In the genomic region with DNA sequence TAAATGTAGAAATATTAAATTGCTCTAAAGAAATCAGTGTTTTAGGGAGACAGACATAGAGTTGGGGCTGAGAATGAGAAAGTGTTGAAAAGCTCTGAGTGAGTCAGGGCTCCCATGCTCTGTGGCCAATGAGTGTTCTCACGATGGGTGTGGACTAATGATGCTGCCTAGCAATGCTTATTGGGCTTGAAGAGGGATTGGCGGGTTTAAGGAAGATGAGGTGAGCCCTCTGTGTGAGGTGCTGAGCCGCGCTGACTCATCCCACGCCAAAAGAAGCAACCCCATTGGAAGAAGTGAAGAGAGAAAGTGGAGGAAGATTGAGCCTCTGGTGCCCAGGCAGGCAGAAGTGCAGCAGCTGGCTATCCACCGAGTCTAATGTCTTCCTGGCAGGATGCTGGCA, we compare ENCODE assay signal across 28 cellular contexts.
DNase-seq lines count a peak whose midpoint lies in the region; ATAC-seq and TF ChIP-seq lines count a peak whose summit lies in the region.
"Had no signal": no experiment of that assay in that cellular context is flagged by ENCODE, and none has a peak within 500 bp of the region (broad histone marks: within the 10 kb centered on the region; RNA-seq: fewer than 3 reads in every experiment).

No MANE protein-coding gene starts in this region.

- peaks cover 36% of the 10 kb centered on the region for H3K4me1 ChIP-seq in Caco-2
- H3K4me1 ChIP-seq in mesendoderm (ENCODE audit: control insufficient read depth, low read depth, low read length) = peaks cover 1% of the 10 kb centered on the region
- H3K4me1 ChIP-seq: colonic mucosa, gastrocnemius medialis, HAP-1, vagina had no signal

- DNase-seq in Caco-2 = no peak
- peak; percentile 8 for DNase-seq in LHCN-M2 (ENCODE audit: low read depth)
- peak; percentile 22 for DNase-seq in mesendoderm
- no peak for DNase-seq in NOMO-1 treated with dmso at 0.1 percent for 144 hours (lab: John Stamatoyannopoulos, UW; ENCODE audit: unreplicated experiment)
- DNase-seq in natural killer cell treated with Interleukin-12 subunit alpha and Interleukin-12 subunit beta and Interleukin-15 and Interleukin-18, amount 100 ng/mL, for 72 hours (ENCODE audit: low spot score) = no peak
- no peak for DNase-seq in T1000 (lab: John Stamatoyannopoulos, UW)
- DNase-seq in NCI-H82 (lab: John Stamatoyannopoulos, UW) = no peak
- DNase-seq: activated naive CD4-positive, alpha-beta T cell treated with anti-CD3 and anti-CD28 coated beads, Interleukin-2, amount 50 U/mL, for 16 hours; activated T-cell treated with anti-CD3 and anti-CD28 coated beads, Interleukin-2, amount 50 U/mL, for 72 hours; amniotic stem cell; BE2C; CD8-positive, alpha-beta memory T cell; colonic mucosa; effector memory CD4-positive, alpha-beta T cell; gastrocnemius medialis; immature natural killer cell; left colon; NCI-H510A treated with DMSO at 0.1 percent for 48 hours; NK-92 treated with Interleukin-12 subunit alpha and Interleukin-12 subunit beta, amount 100 ng/mL, for 24 hours; nucleus accumbens; PC-9; SIG-M5 had no signal

- BruUV-seq in Caco-2 (replicated peaks; lab: Mats Ljungman, UMichigan) = no TSS peak

- H4K5ac ChIP-seq in mesendoderm (ENCODE audit: low read length) = no peak overlapping the region

- no peak overlapping the region for H4K8ac ChIP-seq in mesendoderm (ENCODE audit: low read depth, low read length)

- H3K36me3 ChIP-seq in Caco-2 (ENCODE audit: control insufficient read depth, insufficient read depth, low read length) = no peaks in the 10 kb centered on the region
- no peaks in the 10 kb centered on the region for H3K36me3 ChIP-seq in mesendoderm (ENCODE audit: control insufficient read depth, insufficient read depth, low read length)
- H3K36me3 ChIP-seq: BE2C, colonic mucosa, gastrocnemius medialis, HAP-1, vagina had no signal

- H3K4me3 ChIP-seq in Caco-2 (ENCODE audit: low read depth, low read length) = no peak overlapping the region
- no peak overlapping the region for H3K4me3 ChIP-seq in mesendoderm (ENCODE audit: low read length)
- H3K4me3 ChIP-seq: colonic mucosa, gastrocnemius medialis, HAP-1, hepatocyte, PC-9, vagina had no signal

- H3K79me2 ChIP-seq in mesendoderm (ENCODE audit: control insufficient read depth, insufficient read depth, low read length) = no peaks in the 10 kb centered on the region
- H3K79me2 ChIP-seq: hepatocyte had no signal

- H3K4me2 ChIP-seq in mesendoderm (ENCODE audit: low read length) = no peak overlapping the region
- H3K4me2 ChIP-seq: hepatocyte, KMS-11, PC-9 had no signal

- no peak overlapping the region for H3K23ac ChIP-seq in mesendoderm (ENCODE audit: low read length)

- no peaks in the 10 kb centered on the region for H3K27me3 ChIP-seq in Caco-2 (replicated peaks; ENCODE audit: control insufficient read depth, insufficient read depth, low read length)
- no peaks in the 10 kb centered on the region for H3K27me3 ChIP-seq in mesendoderm (ENCODE audit: insufficient read depth, low read length, poor library complexity)
- H3K27me3 ChIP-seq: BE2C, colonic mucosa, gastrocnemius medialis, hepatocyte, vagina had no signal

- peak; percentile 56 for ATAC-seq in activated T-helper 17 cell treated with anti-CD3 and anti-CD28 coated beads, Interleukin-2, amount 50 U/mL, for 72 hours (replicated peaks)
- no peak for ATAC-seq in natural killer cell treated with Interleukin-12 subunit alpha and Interleukin-12 subunit beta and Interleukin-15 and Interleukin-18, amount 100 ng/mL, for 72 hours
- ATAC-seq: activated T-cell treated with anti-CD3 and anti-CD28 coated beads, Interleukin-2, amount 50 U/mL, for 72 hours; gastrocnemius medialis; left colon had no signal

- no peaks in the 10 kb centered on the region for H3K79me1 ChIP-seq in mesendoderm (ENCODE audit: low read length)

- intact Hi-C loops in Caco-2 (cut with micrococcal nuclease; ENCODE audit: unreplicated experiment) = no loop called here

- no peak overlapping the region for H3K18ac ChIP-seq in mesendoderm (ENCODE audit: low read length)

- H3K27ac Mint-ChIP-seq in Caco-2 (ENCODE audit: unreplicated experiment) = peak overlapping the region; percentile 17
- H3K27ac Mint-ChIP-seq in activated T-helper 17 cell treated with anti-CD3 and anti-CD28 coated beads, Interleukin-2, amount 50 U/mL, for 72 hours = no peak overlapping the region
- H3K27ac Mint-ChIP-seq in natural killer cell treated with Interleukin-12 subunit alpha and Interleukin-12 subunit beta and Interleukin-15 and Interleukin-18, amount 100 ng/mL, for 72 hours = no peak overlapping the region
- H3K27ac Mint-ChIP-seq: activated T-cell treated with anti-CD3 and anti-CD28 coated beads, Interleukin-2, amount 50 U/mL, for 72 hours; CD8-positive, alpha-beta memory T cell; immature natural killer cell; stimulated activated naive CD8-positive, alpha-beta T cell treated with anti-CD3 and anti-CD28 coated beads, Interleukin-15, Interleukin-2, amounts not matched to agents 100 ng/mL and 50 ng/mL, for 24 hours had no signal

- no peak overlapping the region for H3K4me3 Mint-ChIP-seq in Caco-2 (ENCODE audit: unreplicated experiment)
- no peak overlapping the region for H3K4me3 Mint-ChIP-seq in activated T-helper 17 cell treated with anti-CD3 and anti-CD28 coated beads, Interleukin-2, amount 50 U/mL, for 72 hours
- no peak overlapping the region for H3K4me3 Mint-ChIP-seq in natural killer cell treated with Interleukin-12 subunit alpha and Interleukin-12 subunit beta and Interleukin-15 and Interleukin-18, amount 100 ng/mL, for 72 hours
- H3K4me3 Mint-ChIP-seq: activated T-cell treated with anti-CD3 and anti-CD28 coated beads, Interleukin-2, amount 50 U/mL, for 72 hours; CD8-positive, alpha-beta memory T cell; immature natural killer cell; stimulated activated naive CD8-positive, alpha-beta T cell treated with anti-CD3 and anti-CD28 coated beads, Interleukin-15, Interleukin-2, amounts not matched to agents 100 ng/mL and 50 ng/mL, for 24 hours had no signal

- H2BK120ac ChIP-seq in mesendoderm (ENCODE audit: low read depth, low read length) = no peak overlapping the region

- peaks cover 39% of the 10 kb centered on the region for H3K9me3 Mint-ChIP-seq in Caco-2 (ENCODE audit: unreplicated experiment)
- no peaks in the 10 kb centered on the region for H3K9me3 Mint-ChIP-seq in activated T-helper 17 cell treated with anti-CD3 and anti-CD28 coated beads, Interleukin-2, amount 50 U/mL, for 72 hours
- H3K9me3 Mint-ChIP-seq in natural killer cell treated with Interleukin-12 subunit alpha and Interleukin-12 subunit beta and Interleukin-15 and Interleukin-18, amount 100 ng/mL, for 72 hours = no peaks in the 10 kb centered on the region
- H3K9me3 Mint-ChIP-seq: activated T-cell treated with anti-CD3 and anti-CD28 coated beads, Interleukin-2, amount 50 U/mL, for 72 hours; CD8-positive, alpha-beta memory T cell; immature natural killer cell; stimulated activated naive CD8-positive, alpha-beta T cell treated with anti-CD3 and anti-CD28 coated beads, Interleukin-15, Interleukin-2, amounts not matched to agents 100 ng/mL and 50 ng/mL, for 24 hours had no signal

- H3K4me1 Mint-ChIP-seq in Caco-2 (ENCODE audit: low read depth, unreplicated experiment) = peaks cover 50% of the 10 kb centered on the region
- H3K4me1 Mint-ChIP-seq in activated T-helper 17 cell treated with anti-CD3 and anti-CD28 coated beads, Interleukin-2, amount 50 U/mL, for 72 hours = no peaks in the 10 kb centered on the region
- H3K4me1 Mint-ChIP-seq in natural killer cell treated with Interleukin-12 subunit alpha and Interleukin-12 subunit beta and Interleukin-15 and Interleukin-18, amount 100 ng/mL, for 72 hours (ENCODE audit: low read depth in 2 of 2) = peaks cover 0 to 4% of the 10 kb centered on the region in 2 donors
- H3K4me1 Mint-ChIP-seq: CD8-positive, alpha-beta memory T cell; immature natural killer cell had no signal

- H3K4ac ChIP-seq in mesendoderm (ENCODE audit: low read depth, low read length) = no peak overlapping the region

- no peak overlapping the region for H2AK5ac ChIP-seq in mesendoderm (ENCODE audit: low read length)

- TF ChIP-seq CTCF in Caco-2 (IDR thresholded peaks at IDR 0.05; ENCODE audit: insufficient read depth in 1 of 2, low read depth in 1 of 2, low read length in 1 of 2, severe bottlenecking in 1 of 2, unreplicated experiment in 1 of 2) = no peak

- CTCF ChIA-PET in Caco-2 (lab: Charles Lee) = no interaction called here

- H2BK15ac ChIP-seq in mesendoderm (replicated peaks; ENCODE audit: low read depth) = no peak overlapping the region

- H2BK5ac ChIP-seq in mesendoderm (ENCODE audit: low read length) = no peak overlapping the region

- no peak overlapping the region for H3K9ac ChIP-seq in mesendoderm (ENCODE audit: low read length)
- H3K9ac ChIP-seq: KMS-11 had no signal

- H3K27ac ChIP-seq in mesendoderm (ENCODE audit: low read depth, low read length) = no peak overlapping the region
- H3K27ac ChIP-seq: colonic mucosa, gastrocnemius medialis, hepatocyte, KMS-11, PC-9, vagina had no signal

- H3K56ac ChIP-seq in mesendoderm (ENCODE audit: low read length) = no peak overlapping the region

- H3K36me3 Mint-ChIP-seq in Caco-2 (ENCODE audit: insufficient read depth, unreplicated experiment) = no peaks in the 10 kb centered on the region
- H3K36me3 Mint-ChIP-seq in activated T-helper 17 cell treated with anti-CD3 and anti-CD28 coated beads, Interleukin-2, amount 50 U/mL, for 72 hours (ENCODE audit: low read depth) = no peaks in the 10 kb centered on the region
- H3K36me3 Mint-ChIP-seq in natural killer cell treated with Interleukin-12 subunit alpha and Interleukin-12 subunit beta and Interleukin-15 and Interleukin-18, amount 100 ng/mL, for 72 hours = no peaks in the 10 kb centered on the region
- H3K36me3 Mint-ChIP-seq: CD8-positive, alpha-beta memory T cell; immature natural killer cell had no signal

- WGBS in mesendoderm (ENCODE audit: extremely low coverage, insufficient coverage, low lambda C conversion rate) = no CpG with 5 or more reads among the region's 6 CpGs

- POLR2A ChIA-PET in Caco-2 (lab: Charles Lee) = no interaction called here

- no peaks in the 10 kb centered on the region for H3K27me3 Mint-ChIP-seq in Caco-2 (ENCODE audit: insufficient read depth, unreplicated experiment)
- peaks cover 25% of the 10 kb centered on the region for H3K27me3 Mint-ChIP-seq in activated T-helper 17 cell treated with anti-CD3 and anti-CD28 coated beads, Interleukin-2, amount 50 U/mL, for 72 hours
- peaks cover 18 to 20% of the 10 kb centered on the region in 2 donors for H3K27me3 Mint-ChIP-seq in natural killer cell treated with Interleukin-12 subunit alpha and Interleukin-12 subunit beta and Interleukin-15 and Interleukin-18, amount 100 ng/mL, for 72 hours

- H3K9me3 ChIP-seq in Caco-2 = peaks cover 12% of the 10 kb centered on the region
- H3K9me3 ChIP-seq: BE2C, colonic mucosa, gastrocnemius medialis, HAP-1, vagina had no signal

Comparison
In these comparisons a context has a peak if more than half of its experiments do, and no peak if none do; other contexts are left out.
1. DNase-seq: peak in LHCN-M2 (single experiment) and mesendoderm (single experiment); none in Caco-2 (0 of 2), NOMO-1 treated with dmso at 0.1 percent for 144 hours (single experiment), natural killer cell treated with Interleukin-12 subunit alpha and Interleukin-12 subunit beta and Interleukin-15 and Interleukin-18, amount 100 ng/mL, for 72 hours (single experiment), T1000 (single experiment) and NCI-H82 (single experiment).